Comparison of ENCODE assay signal across 19 cellular contexts in genomic region chr16:55655381-55655708, GRCh38. TPM values are rescaled to one million over a fixed set of nuclear protein-coding genes. Genes with fewer than 3 reads are reported as not detected.
DNase-seq lines count a peak whose midpoint lies in the region; ATAC-seq and TF ChIP-seq lines count a peak whose summit lies in the region.
"Had no signal": no experiment of that assay in that cellular context is flagged by ENCODE, and none has a peak within 500 bp of the region (broad histone marks: within the 10 kb centered on the region; RNA-seq: fewer than 3 reads in every experiment).

No MANE protein-coding gene starts in this region.

- no peak overlapping the region for H4K91ac ChIP-seq in trophoblast cell (ENCODE audit: low read depth, low read length)

- no peak overlapping the region for H3K23ac ChIP-seq in trophoblast cell (ENCODE audit: low read length)

- DNase-seq in GM23338 (ENCODE audit: low spot score) (no peak), WERI-Rb-1 (no peak), trophoblast cell (peak in 1 of 2 donors; percentile 63), NCI-H146 treated with DMSO at 0.1 percent for 48 hours (lab: John Stamatoyannopoulos, UW; ENCODE audit: unreplicated experiment) (no peak), Calu3 (no peak), NCI-H526 (lab: John Stamatoyannopoulos, UW) (no peak)
- DNase-seq: activated CD4-positive, alpha-beta T cell treated with anti-CD3 and anti-CD28 coated beads, Interleukin-2, amount 10 ng/mL, durations not matched to agents 24 days and 14 days; activated naive CD8-positive, alpha-beta T cell treated with anti-CD3 and anti-CD28 coated beads, Interleukin-2, amount 50 U/mL, for 24 hours; CD8-positive, alpha-beta memory T cell; DMS79; midbrain; NCI-H2081; NCI-H510A treated with DMSO at 0.1 percent for 48 hours had no signal

- H3K27me3 ChIP-seq in GM23338 (ENCODE audit: insufficient read depth): peaks cover 71% of the 10 kb centered on the region
- no peaks in the 10 kb centered on the region for H3K27me3 ChIP-seq in WERI-Rb-1 (ENCODE audit: insufficient read depth, low read depth, severe bottlenecking)
- H3K27me3 ChIP-seq in gastroesophageal sphincter: peaks cover 62% of the 10 kb centered on the region
- peaks cover 39% of the 10 kb centered on the region for H3K27me3 ChIP-seq in trophoblast cell (ENCODE audit: insufficient read depth, low read length)

- ATAC-seq in GM23338 (no peak), gastroesophageal sphincter (no peak), HG02642 (IDR thresholded peaks at IDR 0.05; ENCODE audit: poor library complexity, unreplicated experiment) (no peak)
- ATAC-seq: activated naive CD8-positive, alpha-beta T cell treated with anti-CD3 and anti-CD28 coated beads, Interleukin-2, amount 50 U/mL, for 24 hours had no signal

- H3K4me3 Mint-ChIP-seq in GM23338: no peak overlapping the region
- H3K4me3 Mint-ChIP-seq in Calu3 (ENCODE audit: low read depth, unreplicated experiment): no peak overlapping the region
- H3K4me3 Mint-ChIP-seq: activated CD4-positive, alpha-beta T cell treated with anti-CD3 and anti-CD28 coated beads, Interleukin-2, amount 10 ng/mL, durations not matched to agents 24 days and 14 days; activated naive CD8-positive, alpha-beta T cell treated with anti-CD3 and anti-CD28 coated beads, Interleukin-2, amount 50 U/mL, for 24 hours; CD8-positive, alpha-beta memory T cell had no signal

- no peak overlapping the region for H4K12ac ChIP-seq in trophoblast cell (ENCODE audit: low read depth, low read length)

- no TSS peak for BruUV-seq in Calu3 (replicated peaks; lab: Mats Ljungman, UMichigan)

- no peaks in the 10 kb centered on the region; the same call in 2 of the 3 replicates for H3K9me3 Mint-ChIP-seq in GM23338
- H3K9me3 Mint-ChIP-seq in Calu3 (ENCODE audit: low read depth, unreplicated experiment): no peaks in the 10 kb centered on the region
- H3K9me3 Mint-ChIP-seq: activated CD4-positive, alpha-beta T cell treated with anti-CD3 and anti-CD28 coated beads, Interleukin-2, amount 10 ng/mL, durations not matched to agents 24 days and 14 days; activated naive CD8-positive, alpha-beta T cell treated with anti-CD3 and anti-CD28 coated beads, Interleukin-2, amount 50 U/mL, for 24 hours; nephron progenitor cell had no signal

- H3K14ac ChIP-seq in trophoblast cell (ENCODE audit: low read length): no peak overlapping the region

- no peak overlapping the region for H3K4ac ChIP-seq in trophoblast cell (ENCODE audit: low read depth, low read length)

- H3K4me2 ChIP-seq in GM23338 (peak overlapping the region; percentile 94), trophoblast cell (ENCODE audit: low read length) (peak overlapping the region; percentile 82)

- H3K79me1 ChIP-seq in trophoblast cell (ENCODE audit: low read length): peaks cover 2% of the 10 kb centered on the region

- TF ChIP-seq CTCF in GM23338 (conservative IDR thresholded peaks at IDR 0.05; ENCODE audit: low read depth in 2 of 2) (no peak), WERI-Rb-1 (IDR thresholded peaks at IDR 0.05; ENCODE audit: low read depth, low read length) (no peak), gastroesophageal sphincter (IDR thresholded peaks at IDR 0.05) (no peak), Calu3 (IDR thresholded peaks at IDR 0.05; ENCODE audit: unreplicated experiment) (no peak)

- H2BK120ac ChIP-seq in trophoblast cell (ENCODE audit: insufficient read depth, low read length, poor library complexity): no peak overlapping the region

- H2BK12ac ChIP-seq in trophoblast cell (ENCODE audit: low read length): no peak overlapping the region

- H3K27ac Mint-ChIP-seq in GM23338: no peak overlapping the region
- H3K27ac Mint-ChIP-seq in Calu3 (ENCODE audit: unreplicated experiment): no peak overlapping the region
- H3K27ac Mint-ChIP-seq: activated CD4-positive, alpha-beta T cell treated with anti-CD3 and anti-CD28 coated beads, Interleukin-2, amount 10 ng/mL, durations not matched to agents 24 days and 14 days; activated naive CD8-positive, alpha-beta T cell treated with anti-CD3 and anti-CD28 coated beads, Interleukin-2, amount 50 U/mL, for 24 hours; CD8-positive, alpha-beta memory T cell; nephron progenitor cell had no signal

- CTCF ChIA-PET in Calu3 (lab: Charles Lee): no interaction called here

- peak overlapping the region; percentile 99 for H2AFZ ChIP-seq in GM23338
- no peak overlapping the region for H2AFZ ChIP-seq in trophoblast cell (ENCODE audit: insufficient read depth, low read length, poor library complexity)

- intact Hi-C loops in Calu3 (cut with micrococcal nuclease; ENCODE audit: unreplicated experiment): no loop called here

- no peak overlapping the region for H3K18ac ChIP-seq in trophoblast cell (ENCODE audit: low read length)

- no peak overlapping the region for H3K9ac ChIP-seq in trophoblast cell (ENCODE audit: low read length)

- no peak overlapping the region for H4K8ac ChIP-seq in trophoblast cell (ENCODE audit: low read depth, low read length)

- no peaks in the 10 kb centered on the region for H3K36me3 Mint-ChIP-seq in GM23338 (ENCODE audit: low read depth)
- no peaks in the 10 kb centered on the region for H3K36me3 Mint-ChIP-seq in Calu3 (ENCODE audit: insufficient read depth, unreplicated experiment)
- H3K36me3 Mint-ChIP-seq: CD8-positive, alpha-beta memory T cell had no signal

- H3K27ac ChIP-seq in GM23338 (ENCODE audit: low read depth) (no peak overlapping the region), WERI-Rb-1 (no peak overlapping the region), gastroesophageal sphincter (peak overlapping the region in 1 of 4 donors; percentile 37), trophoblast cell (ENCODE audit: low read depth, low read length) (no peak overlapping the region)
- H3K27ac ChIP-seq: prostate gland had no signal

- H2BK5ac ChIP-seq in trophoblast cell (ENCODE audit: low read depth, low read length, poor library complexity): no peak overlapping the region

- H3K27me3 Mint-ChIP-seq in GM23338 (ENCODE audit: insufficient read depth, low read depth, poor library complexity) (peaks cover 49% of the 10 kb centered on the region), Calu3 (ENCODE audit: unreplicated experiment) (peaks cover 34% of the 10 kb centered on the region)

- no peak for TF ChIP-seq EP300 in gastroesophageal sphincter (IDR thresholded peaks at IDR 0.05)

- no peaks in the 10 kb centered on the region for H3K9me2 ChIP-seq in GM23338 (ENCODE audit: insufficient read depth)

- no peak for TF ChIP-seq POLR2A in gastroesophageal sphincter (IDR thresholded peaks at IDR 0.05)

- H3K36me3 ChIP-seq in GM23338 (ENCODE audit: insufficient read depth) (no peaks in the 10 kb centered on the region), WERI-Rb-1 (no peaks in the 10 kb centered on the region), gastroesophageal sphincter (no peaks in the 10 kb centered on the region), trophoblast cell (ENCODE audit: control insufficient read depth in 1 of 2, insufficient read depth in 2 of 2, low read length in 2 of 2) (no peaks in the 10 kb centered on the region)
- H3K36me3 ChIP-seq: prostate gland had no signal

- H3K4me1 ChIP-seq in GM23338 (ENCODE audit: insufficient read depth): no peaks in the 10 kb centered on the region
- peaks cover 0 to 20% (median 14%) of the 10 kb centered on the region in 3 donors for H3K4me1 ChIP-seq in gastroesophageal sphincter
- peaks cover 12 to 14% of the 10 kb centered on the region in 2 experiments for H3K4me1 ChIP-seq in trophoblast cell (ENCODE audit: control insufficient read depth in 1 of 2, insufficient read depth in 2 of 2, low read length in 2 of 2)
- H3K4me1 ChIP-seq: prostate gland had no signal

- H3K4me3 ChIP-seq in GM23338 (peak overlapping the region; percentile 73), WERI-Rb-1 (ENCODE audit: low read depth, low read length) (peak overlapping the region; percentile 43), gastroesophageal sphincter (peak overlapping the region; percentile 30 to 52), trophoblast cell (ENCODE audit: low read depth, low read length) (no peak overlapping the region)

- H2AK5ac ChIP-seq in trophoblast cell (ENCODE audit: low read length): no peak overlapping the region

- H3K79me2 ChIP-seq in GM23338 (replicated peaks; ENCODE audit: insufficient read depth): no peaks in the 10 kb centered on the region
- no peaks in the 10 kb centered on the region for H3K79me2 ChIP-seq in trophoblast cell (ENCODE audit: control insufficient read depth, insufficient read depth, low read length, poor library complexity)

- H3K9me3 ChIP-seq in WERI-Rb-1 (ENCODE audit: severe bottlenecking) (no peaks in the 10 kb centered on the region), gastroesophageal sphincter (no peaks in the 10 kb centered on the region), trophoblast cell (ENCODE audit: insufficient read depth, low read depth, low read length) (peaks cover 7% of the 10 kb centered on the region)
- H3K9me3 ChIP-seq: prostate gland had no signal

- H4K20me1 ChIP-seq in GM23338 (replicated peaks; ENCODE audit: insufficient read depth): no peaks in the 10 kb centered on the region

- WGBS in gastroesophageal sphincter (ENCODE audit: low coverage in 1 of 2), 2 donors: 33 to 79% methylated on average over 1 to 2 of the region's 12 CpGs
- WGBS in trophoblast cell (ENCODE audit: extremely low coverage, insufficient coverage, insufficient read length): no CpG with 5 or more reads among the region's 12 CpGs

- no peaks in the 10 kb centered on the region for H3F3A ChIP-seq in GM23338 (replicated peaks; ENCODE audit: low read depth)

- H3K4me1 Mint-ChIP-seq in GM23338 (peaks cover 7% of the 10 kb centered on the region; the same call in 2 of the 3 replicates), Calu3 (ENCODE audit: low read depth, unreplicated experiment) (no peaks in the 10 kb centered on the region)
- H3K4me1 Mint-ChIP-seq: activated CD4-positive, alpha-beta T cell treated with anti-CD3 and anti-CD28 coated beads, Interleukin-2, amount 10 ng/mL, durations not matched to agents 24 days and 14 days; activated naive CD8-positive, alpha-beta T cell treated with anti-CD3 and anti-CD28 coated beads, Interleukin-2, amount 50 U/mL, for 24 hours; CD8-positive, alpha-beta memory T cell had no signal

TF ChIP-seq in GM23338, 12 proteins besides CTCF, POLR2A, EP300 and RAD21:
- no peak for TF ChIP-seq NANOG (IDR thresholded peaks at IDR 0.05; ENCODE audit: borderline replicate concordance)
- no peak for TF ChIP-seq POLR2AphosphoS5 (IDR thresholded peaks at IDR 0.05; ENCODE audit: low read depth)
- TF ChIP-seq EZH2 (IDR thresholded peaks at IDR 0.05; ENCODE audit: low read depth, unreplicated experiment): no peak

RNA-seq across cellular contexts. Expression of gene SLC6A2, which starts 0.4 kb away (rescaled TPM):
- total RNA-seq in GM23338 (2014; rRNA removed; shearing (Covaris generic)): 0.27 and 0.35 TPM in 2 replicates
- polyA plus RNA-seq in GM23338 (2016; fragmentation: Nextera tagmentation; extraction: Ambion mirVana): 0.23 and 0.39 TPM in 2 replicates
- total RNA-seq in gastroesophageal sphincter (1 to 10 TPM in 2 of 4 donors, under 1 TPM in 2; 0.16 to 3.1 (median 1.3) TPM), Calu3 (2022) (not detected in 2 replicates)
- 0.72 and 0.88 TPM in 2 replicates for polyA plus RNA-seq in trophoblast cell (2013)
- total RNA-seq: activated CD4-positive, alpha-beta T cell treated with anti-CD3 and anti-CD28 coated beads, Interleukin-2, amount 10 ng/mL, durations not matched to agents 24 days and 14 days; CD8-positive, alpha-beta memory T cell; esophagus mucosa; kidney epithelial cell had no signal
- polyA plus RNA-seq: CD8-positive, alpha-beta memory T cell had no signal
